Comparison of ENCODE assay signal across 8 cellular contexts in the genomic region with DNA sequence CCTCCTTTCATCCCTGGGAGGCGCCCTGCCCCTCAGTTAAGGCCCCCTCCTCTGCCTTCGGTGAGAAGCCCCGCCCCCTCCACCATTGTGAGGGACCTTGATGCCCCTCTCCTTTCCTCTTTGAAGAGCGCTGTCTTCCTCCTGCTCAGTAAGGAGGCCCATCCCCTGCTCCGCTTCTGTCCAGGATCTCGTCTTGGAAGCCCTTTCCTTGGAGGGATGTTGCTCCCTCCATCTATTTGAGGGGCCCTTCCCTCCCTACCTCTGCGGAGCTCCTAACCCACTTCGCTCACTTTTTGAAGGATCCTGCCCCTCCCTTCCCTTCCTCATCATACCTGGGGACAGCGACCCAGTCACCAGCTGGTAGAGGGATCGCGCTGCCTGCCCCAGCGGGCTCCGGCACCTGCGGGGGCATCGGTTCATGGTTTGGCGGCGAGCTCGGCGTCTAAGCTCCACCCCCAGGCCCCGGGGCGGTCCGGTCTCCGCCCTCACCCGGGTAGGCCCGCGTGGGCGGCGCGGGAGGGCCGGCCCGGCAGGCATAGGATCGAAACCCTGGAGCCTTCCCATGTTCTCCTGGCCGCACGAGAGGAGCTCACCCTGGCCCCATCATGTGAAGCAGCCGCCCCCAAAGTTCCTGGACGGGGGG.
A peak's percentile ranks its signal among the peaks of the same experiment; 100 is the strongest.
DNase-seq lines count a peak whose midpoint lies in the region; TF ChIP-seq lines count a peak whose summit lies in the region.

No MANE protein-coding gene starts in this region.

- H3K27ac Mint-ChIP-seq in T-helper 1 cell treated with Interleukin-12 subunit alpha and Interleukin-12 subunit beta and Interleukin-4 antibody, amounts not matched to agents 30 μg/mL and 1 μg/mL, for 36 hours: no peak overlapping the region

- peaks cover 26% of the 10 kb centered on the region for H3K27me3 Mint-ChIP-seq in T-helper 1 cell treated with Interleukin-12 subunit alpha and Interleukin-12 subunit beta and Interleukin-4 antibody, amounts not matched to agents 30 μg/mL and 1 μg/mL, for 36 hours (ENCODE audit: low read depth)

- in situ Hi-C loops in brain microvascular endothelial cell (cut with HindIII; ENCODE audit: low pct_ligation_motif_present, low sequenced_read_pairs): no loop called here

- H3K36me3 ChIP-seq in brain microvascular endothelial cell (replicated peaks): no peaks in the 10 kb centered on the region

- no peak for TF ChIP-seq CTCF in brain microvascular endothelial cell (IDR thresholded peaks at IDR 0.05; ENCODE audit: low read depth, low read length, missing control alignments)

- peak overlapping the region; percentile 78 for H3K4me3 Mint-ChIP-seq in T-helper 1 cell treated with Interleukin-12 subunit alpha and Interleukin-12 subunit beta and Interleukin-4 antibody, amounts not matched to agents 30 μg/mL and 1 μg/mL, for 36 hours

- peaks cover 37% of the 10 kb centered on the region for H3K4me1 Mint-ChIP-seq in T-helper 1 cell treated with Interleukin-12 subunit alpha and Interleukin-12 subunit beta and Interleukin-4 antibody, amounts not matched to agents 30 μg/mL and 1 μg/mL, for 36 hours (ENCODE audit: low read depth)

- no peaks in the 10 kb centered on the region for H3K9me3 Mint-ChIP-seq in T-helper 1 cell treated with Interleukin-12 subunit alpha and Interleukin-12 subunit beta and Interleukin-4 antibody, amounts not matched to agents 30 μg/mL and 1 μg/mL, for 36 hours

- no peaks in the 10 kb centered on the region for H3K36me3 Mint-ChIP-seq in T-helper 1 cell treated with Interleukin-12 subunit alpha and Interleukin-12 subunit beta and Interleukin-4 antibody, amounts not matched to agents 30 μg/mL and 1 μg/mL, for 36 hours (ENCODE audit: low read depth)

- no peaks in the 10 kb centered on the region for H3K27me3 ChIP-seq in brain microvascular endothelial cell (replicated peaks)

- H3K4me3 ChIP-seq in brain microvascular endothelial cell (ENCODE audit: low read depth, low read length): peak overlapping the region; percentile 37

- DNase-seq in NCI-H82 (lab: John Stamatoyannopoulos, UW): peak; percentile 52
- DNase-seq in NCI-H82 treated with DMSO at 0.1 percent for 48 hours (lab: John Stamatoyannopoulos, UW; ENCODE audit: unreplicated experiment): no peak
- DNase-seq in brain microvascular endothelial cell: no peak
- peak; percentile 81 for DNase-seq in iPS-NIHi11 (ENCODE audit: low spot score)
- DNase-seq in stimulated activated CD4-positive, alpha-beta T cell treated with anti-CD3 and anti-CD28 coated beads, Interleukin-2, amount 100 ng/mL, for 24 hours: peak; percentile 61 to 73
- DNase-seq in superior temporal gyrus (ENCODE audit: extremely low spot score): no peak
- DNase-seq in RKO (ENCODE audit: low spot score): no peak

- no peak overlapping the region for H3K27ac ChIP-seq in brain microvascular endothelial cell

Comparison
In these comparisons a context has a peak if more than half of its experiments do, and no peak if none do; other contexts are left out.
1. DNase-seq: peak in NCI-H82 (single experiment), iPS-NIHi11 (single experiment) and stimulated activated CD4-positive, alpha-beta T cell treated with anti-CD3 and anti-CD28 coated beads, Interleukin-2, amount 100 ng/mL, for 24 hours (2 of 2); none in NCI-H82 treated with DMSO at 0.1 percent for 48 hours (single experiment), brain microvascular endothelial cell (single experiment), superior temporal gyrus (single experiment) and RKO (single experiment).